ENCODE assay signal across 19 cellular contexts in the genomic region with DNA sequence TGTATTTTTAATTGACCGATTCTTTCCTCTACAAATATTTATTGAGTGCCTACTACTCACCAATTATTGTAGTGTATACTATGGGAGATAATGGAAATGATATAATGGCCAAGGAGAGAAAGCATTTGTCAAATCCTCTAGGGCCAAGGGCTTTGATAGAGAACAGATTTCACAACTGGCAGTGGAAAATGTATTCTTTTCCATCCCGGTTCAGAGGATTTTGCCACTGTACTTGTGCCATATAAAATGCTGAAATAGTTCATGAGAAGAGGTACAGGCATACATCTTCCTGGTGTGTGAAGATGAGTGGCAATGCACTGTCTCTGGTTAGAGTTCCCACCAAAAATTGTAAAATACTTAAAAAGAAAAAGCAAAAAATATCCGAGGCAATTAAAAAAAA.
A peak's percentile ranks its signal among the peaks of the same experiment; 100 is the strongest.
DNase-seq lines count a peak whose midpoint lies in the region; ATAC-seq, FAIRE-seq and TF ChIP-seq lines count a peak whose summit lies in the region.
"Had no signal": no experiment of that assay in that cellular context is flagged by ENCODE, and none has a peak within 500 bp of the region (broad histone marks: within the 10 kb centered on the region; RNA-seq: fewer than 3 reads in every experiment).

No MANE protein-coding gene starts in this region.

- 31 to 32% methylated on average over 3 of the region's 3 CpGs for WGBS in GM23248 (ENCODE audit: low coverage in 1 of 2, low lambda C conversion rate in 2 of 2, missing lambda C conversion rate in 2 of 2), 2 experiments
- 26% methylated on average over 3 of the region's 3 CpGs for WGBS in HepG2 (ENCODE audit: low lambda C conversion rate)
- WGBS in heart right ventricle, 2 donors, result 51 to 78% methylated on average over 3 of the region's 3 CpGs

- H3K27ac ChIP-seq in ACC112 (ENCODE audit: low read depth, low read length) (peak overlapping the region; percentile 15; the same call in 1 of the 2 replicates), GM23248 (peak overlapping the region; percentile 61), HepG2 (ENCODE audit: extremely low read length, insufficient read depth, low read length) (peak overlapping the region; percentile 78), heart right ventricle (no peak overlapping the region)

- peak overlapping the region; percentile 33 for H3K4me2 ChIP-seq in GM23248 (ENCODE audit: unreplicated experiment)
- H3K4me2 ChIP-seq in HepG2 (ENCODE audit: low read depth, low read length), result peak overlapping the region; percentile 19
- H3K4me2 ChIP-seq: GM23338 had no signal

- H3K9me3 ChIP-seq in GM23248 (ENCODE audit: low read depth), result no peaks in the 10 kb centered on the region
- no peaks in the 10 kb centered on the region for H3K9me3 ChIP-seq in HepG2 (ENCODE audit: low read length)
- no peaks in the 10 kb centered on the region for H3K9me3 ChIP-seq in heart right ventricle
- H3K9me3 ChIP-seq: MG63 had no signal

- no peak for TF ChIP-seq RAD21 in HepG2 (CRISPR knock-in tag; IDR thresholded peaks at IDR 0.05)

- H3K4me3 ChIP-seq in ACC112 (ENCODE audit: low read depth, low read length) (no peak overlapping the region), GM23248 (no peak overlapping the region), HepG2 (replicated peaks in 1 of 3; ENCODE audit: insufficient read depth in 1 of 3, low read depth in 2 of 3, low read length in 3 of 3) (no peak overlapping the region), heart right ventricle (no peak overlapping the region)
- H3K4me3 ChIP-seq: GM23338, MG63 had no signal

- peaks cover 18% of the 10 kb centered on the region for H3F3A ChIP-seq in GM23248 (ENCODE audit: insufficient read depth)

- ATAC-seq in HepG2 (peak; percentile 57), heart right ventricle (no peak)
- ATAC-seq: GM23338 had no signal

- TF ChIP-seq POLR2A in HepG2 (IDR thresholded peaks at IDR 0.05; ENCODE audit: insufficient read depth in 1 of 2, low read depth in 2 of 2, low read length in 2 of 2), result no peak

- FAIRE-seq in HepG2 (lab: Jason Lieb, UNC), result no peak

- H3K9me2 ChIP-seq in GM23248 (ENCODE audit: insufficient read depth), result no peaks in the 10 kb centered on the region; the same call in 1 of the 2 replicates

- H3K4me1 ChIP-seq in ACC112 (ENCODE audit: control insufficient read depth, insufficient read depth, low read length, unreplicated experiment), result peaks cover 15% of the 10 kb centered on the region
- peaks cover 15% of the 10 kb centered on the region for H3K4me1 ChIP-seq in GM23248 (ENCODE audit: insufficient read depth)
- peaks cover 47% of the 10 kb centered on the region for H3K4me1 ChIP-seq in HepG2 (ENCODE audit: insufficient read depth, low read length)
- peaks cover 0 to 15% (median 0%) of the 10 kb centered on the region in 9 donors for H3K4me1 ChIP-seq in heart right ventricle

- H3K27me3 ChIP-seq in ACC112 (ENCODE audit: insufficient read depth, low read length), result no peaks in the 10 kb centered on the region
- H3K27me3 ChIP-seq in GM23248 (replicated peaks; ENCODE audit: insufficient read depth), result no peaks in the 10 kb centered on the region
- H3K27me3 ChIP-seq in HepG2 (ENCODE audit: control insufficient read depth in 1 of 2, insufficient read depth in 2 of 2, low read length in 2 of 2), result no peaks in the 10 kb centered on the region
- no peaks in the 10 kb centered on the region for H3K27me3 ChIP-seq in heart right ventricle
- H3K27me3 ChIP-seq: MG63 had no signal

- H3K79me2 ChIP-seq in ACC112 (ENCODE audit: control insufficient read depth, insufficient read depth, low read length, unreplicated experiment), result no peaks in the 10 kb centered on the region
- H3K79me2 ChIP-seq in GM23248 (ENCODE audit: insufficient read depth), result peaks cover 21% of the 10 kb centered on the region
- H3K79me2 ChIP-seq in HepG2 (ENCODE audit: insufficient read depth, low read length), result no peaks in the 10 kb centered on the region

- no peaks in the 10 kb centered on the region for H3K36me3 ChIP-seq in ACC112 (ENCODE audit: insufficient read depth, low read length)
- H3K36me3 ChIP-seq in GM23248 (ENCODE audit: low read depth), result 0 out of 2 replicates have a peak, but pooled peaks cover under 1% of the 10 kb centered on the region
- no peaks in the 10 kb centered on the region; a peak in 2 of 5 replicates for H3K36me3 ChIP-seq in HepG2 (replicated peaks in 1 of 2; ENCODE audit: control insufficient read depth in 1 of 2, insufficient read depth in 2 of 2, low read length in 2 of 2)
- H3K36me3 ChIP-seq in heart right ventricle, result no peaks in the 10 kb centered on the region
- H3K36me3 ChIP-seq: MG63 had no signal

- H2AFZ ChIP-seq in ACC112 (ENCODE audit: low read length, unreplicated experiment) (no peak overlapping the region), GM23248 (no peak overlapping the region), HepG2 (ENCODE audit: low read length) (no peak overlapping the region)
- H2AFZ ChIP-seq: GM23338 had no signal

- H3K9ac ChIP-seq in GM23248, result no peak overlapping the region
- no peak overlapping the region; the same call in 1 of the 2 replicates for H3K9ac ChIP-seq in HepG2 (ENCODE audit: insufficient read depth, low read depth, low read length)

- intact Hi-C loops in HepG2 (cut with micrococcal nuclease; ENCODE audit: unreplicated experiment), result loop anchor here (1.0 to 10.0 kb wide), 4 partner anchors 8 to 119 kb away; no protein-coding TSS in a partner anchor
- intact Hi-C loops in heart right ventricle (cut with DNase I), result no loop called here

- DNase-seq in GM23248, result peak; percentile 13
- DNase-seq in NCI-H69 (lab: John Stamatoyannopoulos, UW), result peak; percentile 22
- no peak for DNase-seq in HepG2 (ENCODE audit: low spot score)
- DNase-seq in NCI-H226, result no peak
- DNase-seq in heart right ventricle, result no peak
- no peak for DNase-seq in AG20443 (ENCODE audit: low spot score)
- DNase-seq: COR-L47; DMS 273 treated with DMSO at 0.1 percent for 48 hours; GF-D8; Kasumi-1; NCI-H1105 treated with DMSO at 0.1 percent for 48 hours; NCI-H187; NCI-H2171 treated with DMSO at 0.1 percent for 48 hours; NCI-H510A treated with DMSO at 0.1 percent for 48 hours; NK-92 treated with Interleukin-12 subunit alpha and Interleukin-12 subunit beta, amount 100 ng/mL, for 24 hours; Right ventricle myocardium superior had no signal

- TF ChIP-seq CTCF in HepG2 (CRISPR knock-in tag; IDR thresholded peaks at IDR 0.05), result no peak
- no peak for TF ChIP-seq CTCF in heart right ventricle (IDR thresholded peaks at IDR 0.05)

- H4K20me1 ChIP-seq in GM23248 (ENCODE audit: insufficient read depth), result no peaks in the 10 kb centered on the region; the same call in 1 of the 2 replicates
- no peaks in the 10 kb centered on the region for H4K20me1 ChIP-seq in HepG2 (ENCODE audit: insufficient read depth, low read length)

- POLR2A ChIA-PET in HepG2 (lab: Yijun Ruan, JAX), result interaction anchor here (1.3 to 1.7 kb wide), 4 partner anchors 13 to 425 kb away, joined by 3 to 16 read pairs (median 4); no protein-coding TSS in a partner anchor

- BruUV-seq in HepG2 (replicated peaks; lab: Mats Ljungman, UMichigan), result TSS peak; percentile 94

- TF ChIP-seq EP300 in HepG2 (IDR thresholded peaks at IDR 0.05; ENCODE audit: low read depth in 2 of 2, low read length in 2 of 2) (no peak), HepG2 (CRISPR knock-in tag; IDR thresholded peaks at IDR 0.05; ENCODE audit: borderline replicate concordance) (no peak)

- in situ Hi-C loops in GM23248 (cut with MboI), result no loop called here
- in situ Hi-C loops in HepG2 (cut with HindIII; ENCODE audit: extremely low pct_ligation_motif_present, low pct_unique_long_range_greater_than_20kb), result no loop called here

- CTCF ChIA-PET in HepG2 (lab: Yijun Ruan, JAX; ENCODE audit: low intra/inter-chr PET ratio, low total read pairs), result no interaction called here

TF ChIP-seq in HepG2, 621 proteins besides CTCF, POLR2A, EP300 and RAD21 (continues in another document):
- 0 out of 2 replicates have a peak, but pooled peaks have one; percentile 20 for TF ChIP-seq ARID2 (CRISPR knock-in tag; IDR thresholded peaks at IDR 0.05; ENCODE audit: borderline replicate concordance)
- TF ChIP-seq, protein P1, sequence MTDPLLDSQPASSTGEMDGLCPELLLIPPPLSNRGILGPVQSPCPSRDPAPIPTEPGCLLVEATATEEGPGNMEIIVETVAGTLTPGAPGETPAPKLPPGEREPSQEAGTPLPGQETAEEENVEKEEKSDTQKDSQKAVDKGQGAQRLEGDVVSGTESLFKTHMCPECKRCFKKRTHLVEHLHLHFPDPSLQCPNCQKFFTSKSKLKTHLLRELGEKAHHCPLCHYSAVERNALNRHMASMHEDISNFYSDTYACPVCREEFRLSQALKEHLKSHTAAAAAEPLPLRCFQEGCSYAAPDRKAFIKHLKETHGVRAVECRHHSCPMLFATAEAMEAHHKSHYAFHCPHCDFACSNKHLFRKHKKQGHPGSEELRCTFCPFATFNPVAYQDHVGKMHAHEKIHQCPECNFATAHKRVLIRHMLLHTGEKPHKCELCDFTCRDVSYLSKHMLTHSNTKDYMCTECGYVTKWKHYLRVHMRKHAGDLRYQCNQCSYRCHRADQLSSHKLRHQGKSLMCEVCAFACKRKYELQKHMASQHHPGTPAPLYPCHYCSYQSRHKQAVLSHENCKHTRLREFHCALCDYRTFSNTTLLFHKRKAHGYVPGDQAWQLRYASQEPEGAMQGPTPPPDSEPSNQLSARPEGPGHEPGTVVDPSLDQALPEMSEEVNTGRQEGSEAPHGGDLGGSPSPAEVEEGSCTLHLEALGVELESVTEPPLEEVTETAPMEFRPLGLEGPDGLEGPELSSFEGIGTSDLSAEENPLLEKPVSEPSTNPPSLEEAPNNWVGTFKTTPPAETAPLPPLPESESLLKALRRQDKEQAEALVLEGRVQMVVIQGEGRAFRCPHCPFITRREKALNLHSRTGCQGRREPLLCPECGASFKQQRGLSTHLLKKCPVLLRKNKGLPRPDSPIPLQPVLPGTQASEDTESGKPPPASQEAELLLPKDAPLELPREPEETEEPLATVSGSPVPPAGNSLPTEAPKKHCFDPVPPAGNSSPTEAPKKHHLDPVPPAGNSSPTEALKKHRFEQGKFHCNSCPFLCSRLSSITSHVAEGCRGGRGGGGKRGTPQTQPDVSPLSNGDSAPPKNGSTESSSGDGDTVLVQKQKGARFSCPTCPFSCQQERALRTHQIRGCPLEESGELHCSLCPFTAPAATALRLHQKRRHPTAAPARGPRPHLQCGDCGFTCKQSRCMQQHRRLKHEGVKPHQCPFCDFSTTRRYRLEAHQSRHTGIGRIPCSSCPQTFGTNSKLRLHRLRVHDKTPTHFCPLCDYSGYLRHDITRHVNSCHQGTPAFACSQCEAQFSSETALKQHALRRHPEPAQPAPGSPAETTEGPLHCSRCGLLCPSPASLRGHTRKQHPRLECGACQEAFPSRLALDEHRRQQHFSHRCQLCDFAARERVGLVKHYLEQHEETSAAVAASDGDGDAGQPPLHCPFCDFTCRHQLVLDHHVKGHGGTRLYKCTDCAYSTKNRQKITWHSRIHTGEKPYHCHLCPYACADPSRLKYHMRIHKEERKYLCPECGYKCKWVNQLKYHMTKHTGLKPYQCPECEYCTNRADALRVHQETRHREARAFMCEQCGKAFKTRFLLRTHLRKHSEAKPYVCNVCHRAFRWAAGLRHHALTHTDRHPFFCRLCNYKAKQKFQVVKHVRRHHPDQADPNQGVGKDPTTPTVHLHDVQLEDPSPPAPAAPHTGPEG (CRISPR knock-in tag; IDR thresholded peaks at IDR 0.05), result 0 out of 2 replicates have a peak, but pooled peaks have one; percentile 7

Comparison
In these comparisons a context has a peak if more than half of its experiments do, and no peak if none do; other contexts are left out.
1. H3K27ac ChIP-seq: peak in ACC112 (single experiment), GM23248 (single experiment) and HepG2 (single experiment); none in heart right ventricle (0 of 10).
2. DNase-seq: peak in GM23248 (single experiment) and NCI-H69 (single experiment); none in HepG2 (single experiment), NCI-H226 (single experiment), heart right ventricle (0 of 2) and AG20443 (single experiment).